ENCODE assay signal across 2 cellular contexts in the genomic region with DNA sequence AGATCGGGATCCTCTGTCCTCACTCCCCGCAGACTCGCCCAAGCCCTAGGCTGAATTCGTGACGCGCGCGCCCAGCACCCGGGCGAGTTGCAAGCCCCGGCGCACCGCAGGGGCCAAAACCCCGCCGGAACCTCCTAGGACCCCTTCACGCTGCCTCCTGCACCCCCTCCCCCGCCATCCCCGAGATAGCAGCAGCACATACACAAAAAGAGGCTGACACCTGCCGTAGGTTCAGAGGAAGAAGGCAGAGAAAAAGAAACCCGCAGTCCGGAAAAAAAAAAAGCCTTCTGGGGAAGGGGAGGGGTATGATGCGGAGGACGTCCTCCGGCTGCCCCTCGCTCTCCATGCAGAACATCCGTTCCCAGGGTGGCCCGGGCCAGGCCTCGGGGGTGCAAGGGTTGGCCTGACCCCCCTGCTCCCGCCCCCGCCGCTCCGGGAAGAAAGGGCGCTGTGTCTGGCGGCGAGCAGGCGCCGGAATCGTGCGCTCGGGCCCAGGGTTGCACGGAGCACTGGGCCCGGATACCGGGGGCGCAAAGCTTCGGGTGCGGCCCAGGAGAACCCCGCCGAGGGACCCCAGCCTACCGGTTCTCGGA.
TF ChIP-seq lines count a peak whose summit lies in the region.

No MANE protein-coding gene starts in this region.

TF ChIP-seq in SK-N-SH, 30 proteins besides CTCF, POLR2A, EP300 and RAD21 (continued from another document):
- TF ChIP-seq NFIC (IDR thresholded peaks at IDR 0.05; ENCODE audit: borderline replicate concordance) (no peak), JUND (IDR thresholded peaks at IDR 0.05) (no peak)

TF ChIP-seq in SK-N-SH treated with all-trans-retinoic acid at 6 μM for 48 hours, 23 proteins besides CTCF, POLR2A, EP300 and RAD21 (continued from another document):
- TF ChIP-seq GLIS3 (CRISPR knock-in tag; IDR thresholded peaks at IDR 0.05): no peak
- no peak for TF ChIP-seq PPARA (CRISPR knock-in tag; IDR thresholded peaks at IDR 0.05; ENCODE audit: borderline replicate concordance)
- TF ChIP-seq TOX (CRISPR knock-in tag; IDR thresholded peaks at IDR 0.05; ENCODE audit: borderline replicate concordance): no peak
- TF ChIP-seq SNAI2 (CRISPR knock-in tag; IDR thresholded peaks at IDR 0.05): no peak
- no peak for TF ChIP-seq ZNF8 (CRISPR knock-in tag; IDR thresholded peaks at IDR 0.05)
- no peak for TF ChIP-seq ZFP30 (CRISPR knock-in tag; IDR thresholded peaks at IDR 0.05)
- no peak for TF ChIP-seq ZNF565 (CRISPR knock-in tag; conservative IDR thresholded peaks at IDR 0.05; ENCODE audit: low read depth)
- TF ChIP-seq ISL1 (CRISPR knock-in tag; IDR thresholded peaks at IDR 0.05): no peak
- TF ChIP-seq, protein P1, sequence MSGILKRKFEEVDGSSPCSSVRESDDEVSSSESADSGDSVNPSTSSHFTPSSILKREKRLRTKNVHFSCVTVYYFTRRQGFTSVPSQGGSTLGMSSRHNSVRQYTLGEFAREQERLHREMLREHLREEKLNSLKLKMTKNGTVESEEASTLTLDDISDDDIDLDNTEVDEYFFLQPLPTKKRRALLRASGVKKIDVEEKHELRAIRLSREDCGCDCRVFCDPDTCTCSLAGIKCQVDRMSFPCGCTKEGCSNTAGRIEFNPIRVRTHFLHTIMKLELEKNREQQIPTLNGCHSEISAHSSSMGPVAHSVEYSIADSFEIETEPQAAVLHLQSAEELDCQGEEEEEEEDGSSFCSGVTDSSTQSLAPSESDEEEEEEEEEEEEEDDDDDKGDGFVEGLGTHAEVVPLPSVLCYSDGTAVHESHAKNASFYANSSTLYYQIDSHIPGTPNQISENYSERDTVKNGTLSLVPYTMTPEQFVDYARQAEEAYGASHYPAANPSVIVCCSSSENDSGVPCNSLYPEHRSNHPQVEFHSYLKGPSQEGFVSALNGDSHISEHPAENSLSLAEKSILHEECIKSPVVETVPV (CRISPR knock-in tag; IDR thresholded peaks at IDR 0.05): no peak
- TF ChIP-seq ARNTL (CRISPR knock-in tag; IDR thresholded peaks at IDR 0.05; ENCODE audit: borderline replicate concordance, low read depth): no peak
- TF ChIP-seq ZC3H10 (CRISPR knock-in tag; IDR thresholded peaks at IDR 0.05): no peak
- TF ChIP-seq TCF4 (CRISPR knock-in tag; IDR thresholded peaks at IDR 0.05; ENCODE audit: borderline replicate concordance): no peak
- TF ChIP-seq CSDC2 (CRISPR knock-in tag; IDR thresholded peaks at IDR 0.05): no peak
- TF ChIP-seq, protein P2, sequence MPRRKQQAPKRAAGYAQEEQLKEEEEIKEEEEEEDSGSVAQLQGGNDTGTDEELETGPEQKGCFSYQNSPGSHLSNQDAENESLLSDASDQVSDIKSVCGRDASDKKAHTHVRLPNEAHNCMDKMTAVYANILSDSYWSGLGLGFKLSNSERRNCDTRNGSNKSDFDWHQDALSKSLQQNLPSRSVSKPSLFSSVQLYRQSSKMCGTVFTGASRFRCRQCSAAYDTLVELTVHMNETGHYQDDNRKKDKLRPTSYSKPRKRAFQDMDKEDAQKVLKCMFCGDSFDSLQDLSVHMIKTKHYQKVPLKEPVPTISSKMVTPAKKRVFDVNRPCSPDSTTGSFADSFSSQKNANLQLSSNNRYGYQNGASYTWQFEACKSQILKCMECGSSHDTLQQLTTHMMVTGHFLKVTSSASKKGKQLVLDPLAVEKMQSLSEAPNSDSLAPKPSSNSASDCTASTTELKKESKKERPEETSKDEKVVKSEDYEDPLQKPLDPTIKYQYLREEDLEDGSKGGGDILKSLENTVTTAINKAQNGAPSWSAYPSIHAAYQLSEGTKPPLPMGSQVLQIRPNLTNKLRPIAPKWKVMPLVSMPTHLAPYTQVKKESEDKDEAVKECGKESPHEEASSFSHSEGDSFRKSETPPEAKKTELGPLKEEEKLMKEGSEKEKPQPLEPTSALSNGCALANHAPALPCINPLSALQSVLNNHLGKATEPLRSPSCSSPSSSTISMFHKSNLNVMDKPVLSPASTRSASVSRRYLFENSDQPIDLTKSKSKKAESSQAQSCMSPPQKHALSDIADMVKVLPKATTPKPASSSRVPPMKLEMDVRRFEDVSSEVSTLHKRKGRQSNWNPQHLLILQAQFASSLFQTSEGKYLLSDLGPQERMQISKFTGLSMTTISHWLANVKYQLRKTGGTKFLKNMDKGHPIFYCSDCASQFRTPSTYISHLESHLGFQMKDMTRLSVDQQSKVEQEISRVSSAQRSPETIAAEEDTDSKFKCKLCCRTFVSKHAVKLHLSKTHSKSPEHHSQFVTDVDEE (CRISPR knock-in tag; IDR thresholded peaks at IDR 0.05): no peak
- TF ChIP-seq, protein P3, sequence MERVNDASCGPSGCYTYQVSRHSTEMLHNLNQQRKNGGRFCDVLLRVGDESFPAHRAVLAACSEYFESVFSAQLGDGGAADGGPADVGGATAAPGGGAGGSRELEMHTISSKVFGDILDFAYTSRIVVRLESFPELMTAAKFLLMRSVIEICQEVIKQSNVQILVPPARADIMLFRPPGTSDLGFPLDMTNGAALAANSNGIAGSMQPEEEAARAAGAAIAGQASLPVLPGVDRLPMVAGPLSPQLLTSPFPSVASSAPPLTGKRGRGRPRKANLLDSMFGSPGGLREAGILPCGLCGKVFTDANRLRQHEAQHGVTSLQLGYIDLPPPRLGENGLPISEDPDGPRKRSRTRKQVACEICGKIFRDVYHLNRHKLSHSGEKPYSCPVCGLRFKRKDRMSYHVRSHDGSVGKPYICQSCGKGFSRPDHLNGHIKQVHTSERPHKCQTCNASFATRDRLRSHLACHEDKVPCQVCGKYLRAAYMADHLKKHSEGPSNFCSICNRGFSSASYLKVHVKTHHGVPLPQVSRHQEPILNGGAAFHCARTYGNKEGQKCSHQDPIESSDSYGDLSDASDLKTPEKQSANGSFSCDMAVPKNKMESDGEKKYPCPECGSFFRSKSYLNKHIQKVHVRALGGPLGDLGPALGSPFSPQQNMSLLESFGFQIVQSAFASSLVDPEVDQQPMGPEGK (CRISPR knock-in tag; IDR thresholded peaks at IDR 0.05; ENCODE audit: borderline replicate concordance): no peak
